In the genomic region with DNA sequence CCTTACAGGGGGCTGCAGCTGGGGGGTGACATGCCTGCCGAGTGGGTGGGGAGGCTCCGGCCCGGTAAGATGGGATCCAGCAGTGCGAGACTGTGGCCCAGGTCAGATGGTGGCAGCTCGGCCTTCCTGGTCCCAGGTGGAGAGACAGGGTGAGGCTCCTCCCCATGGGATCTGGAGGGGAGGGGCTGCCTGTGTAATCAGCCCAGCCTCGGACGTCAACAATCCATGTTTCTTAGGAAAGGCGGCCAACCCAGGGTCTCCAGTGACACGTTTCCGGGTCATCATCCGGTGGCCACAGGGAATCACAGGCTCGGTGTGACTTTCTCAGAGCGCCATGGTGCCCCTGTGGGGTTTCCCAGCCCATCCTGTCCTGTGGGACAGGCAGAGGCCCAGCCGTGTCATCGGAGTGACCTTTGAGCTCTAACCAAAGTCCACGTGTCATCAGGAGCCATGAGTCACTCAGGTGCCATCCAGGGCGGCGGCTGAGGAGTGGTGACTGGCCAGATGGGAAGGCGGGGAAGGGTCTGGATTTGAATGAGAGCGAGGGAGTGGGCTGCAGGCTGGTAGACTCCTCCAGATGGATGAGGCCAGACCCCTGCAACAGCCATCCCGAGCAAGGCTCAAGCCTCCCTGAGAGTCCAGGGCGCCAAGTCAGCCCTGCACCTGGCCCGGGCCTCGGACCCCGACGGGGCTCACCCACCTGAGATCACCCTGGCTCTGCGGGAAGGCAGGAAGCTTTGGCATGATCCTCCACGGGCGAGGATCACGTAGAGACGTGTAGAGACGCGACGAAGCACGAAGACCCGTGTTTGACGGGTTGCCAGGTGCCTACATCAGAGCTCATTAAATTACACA, we compare ENCODE assay signal across 12 cellular contexts. TPM values are rescaled to one million over a fixed set of nuclear protein-coding genes. Genes with fewer than 3 reads are reported as not detected.
A peak's percentile ranks its signal among the peaks of the same experiment; 100 is the strongest.
DNase-seq lines count a peak whose midpoint lies in the region; ATAC-seq and TF ChIP-seq lines count a peak whose summit lies in the region.
"Had no signal": no experiment of that assay in that cellular context is flagged by ENCODE, and none has a peak within 500 bp of the region (broad histone marks: within the 10 kb centered on the region; RNA-seq: fewer than 3 reads in every experiment).

No MANE protein-coding gene starts in this region.

- intact Hi-C loops in ovary (cut with DNase I): no loop called here

- peak overlapping the region; percentile 56 for H3K9ac ChIP-seq in NT2/D1 (ENCODE audit: insufficient read length, low read depth)

- peaks cover 10 to 12% of the 10 kb centered on the region in 2 donors for H3K4me1 Mint-ChIP-seq in effector memory CD8-positive, alpha-beta T cell (ENCODE audit: low read depth in 2 of 2)

- H3K4me3 ChIP-seq in NT2/D1 (ENCODE audit: insufficient read length, low read depth) (no peak overlapping the region), ovary (no peak overlapping the region)
- H3K4me3 ChIP-seq: BLaER1 treated with 17β-estradiol and CSF1 and Interleukin-3, amounts not matched to agents 10 nM and 100 nM had no signal

- H3K4me3 Mint-ChIP-seq in effector memory CD8-positive, alpha-beta T cell: no peak overlapping the region
- H3K4me3 Mint-ChIP-seq: dendritic cell treated with granulocyte-macrophage colony-stimulating factor and Interleukin-4, amounts not matched to agents 40 ng/mL and 50 ng/mL, for 4 days had no signal

- no peaks in the 10 kb centered on the region for H3K9me3 Mint-ChIP-seq in effector memory CD8-positive, alpha-beta T cell
- H3K9me3 Mint-ChIP-seq: dendritic cell treated with granulocyte-macrophage colony-stimulating factor and Interleukin-4, amounts not matched to agents 40 ng/mL and 50 ng/mL, for 4 days had no signal

- ATAC-seq in foreskin keratinocyte (peak; percentile 21), GM19328 (IDR thresholded peaks at IDR 0.05; ENCODE audit: unreplicated experiment) (no peak)
- ATAC-seq in effector memory CD8-positive, alpha-beta T cell (replicated peaks): no peak

- peaks cover 6% of the 10 kb centered on the region for H3K36me3 Mint-ChIP-seq in effector memory CD8-positive, alpha-beta T cell (ENCODE audit: insufficient read depth)

- no peaks in the 10 kb centered on the region; the same call in 1 of the 2 replicates for H3K9me3 ChIP-seq in NT2/D1 (ENCODE audit: insufficient read depth, low read length)
- H3K9me3 ChIP-seq in ovary: no peaks in the 10 kb centered on the region

- WGBS in ovary, 3 donors: 76 to 81% (median 78%) methylated on average over 37 of the region's 37 CpGs

- no peak for TF ChIP-seq POLR2A in ovary (IDR thresholded peaks at IDR 0.05)

- H3K27ac Mint-ChIP-seq in effector memory CD8-positive, alpha-beta T cell: peak overlapping the region in 1 of 2 donors; percentile 53
- H3K27ac Mint-ChIP-seq: dendritic cell treated with granulocyte-macrophage colony-stimulating factor and Interleukin-4, amounts not matched to agents 40 ng/mL and 50 ng/mL, for 4 days had no signal

- TF ChIP-seq CTCF in foreskin keratinocyte (conservative IDR thresholded peaks at IDR 0.05) (no peak), ovary (IDR thresholded peaks at IDR 0.05) (no peak)

- DNase-seq in ELF-1 (ENCODE audit: low read depth, low spot score) (peak; percentile 63), NT2/D1 (ENCODE audit: low read depth, low spot score) (no peak), foreskin keratinocyte (peak in 1 of 2 donors; percentile 43), ovary (peak in 4 of 5 donors; percentile 8 to 29 (median 25)), NCI-H524 treated with DMSO at 0.1 percent for 48 hours (lab: John Stamatoyannopoulos, UW) (no peak)
- DNase-seq in effector memory CD8-positive, alpha-beta T cell: no peak
- DNase-seq in central memory CD4-positive, alpha-beta T cell: no peak
- DNase-seq: NCI-H1092 treated with DMSO at 0.1 percent for 48 hours had no signal

- peaks cover 13% of the 10 kb centered on the region for H3K36me3 ChIP-seq in NT2/D1 (ENCODE audit: insufficient read depth, insufficient read length, low read length)
- no peaks in the 10 kb centered on the region for H3K36me3 ChIP-seq in ovary
- H3K36me3 ChIP-seq: BLaER1 treated with 17β-estradiol and CSF1 and Interleukin-3, amounts not matched to agents 10 nM and 100 nM had no signal

- H3K4me1 ChIP-seq in NT2/D1 (ENCODE audit: insufficient read depth, insufficient read length) (peaks cover 36% of the 10 kb centered on the region), foreskin keratinocyte (peaks cover 9% of the 10 kb centered on the region), ovary (ENCODE audit: insufficient read depth) (no peaks in the 10 kb centered on the region)

- H3K27me3 ChIP-seq in NT2/D1 (ENCODE audit: insufficient read depth, insufficient read length) (no peaks in the 10 kb centered on the region), foreskin keratinocyte (peaks cover 8% of the 10 kb centered on the region), ovary (no peaks in the 10 kb centered on the region)

- H3K27ac ChIP-seq in foreskin keratinocyte (no peak overlapping the region), ovary (no peak overlapping the region)
- H3K27ac ChIP-seq: BLaER1 treated with 17β-estradiol and CSF1 and Interleukin-3, amounts not matched to agents 10 nM and 100 nM had no signal

- H3K27me3 Mint-ChIP-seq in effector memory CD8-positive, alpha-beta T cell: peaks cover 33 to 62% of the 10 kb centered on the region in 2 donors

- TF ChIP-seq EP300 in ovary (IDR thresholded peaks at IDR 0.05): no peak

RNA-seq across cellular contexts. Expression of gene HES4, which starts 6.6 kb away (rescaled TPM):
- total RNA-seq in foreskin keratinocyte (4.3 and 8.6 TPM in 2 replicates), ovary (10 to 100 TPM in 3 of 7 donors, 1 to 10 TPM in 4; 4.5 to 76.2 (median 6.1) TPM)
- polyA plus RNA-seq in foreskin keratinocyte (6.4 and 13.9 TPM in 2 replicates), ovary (1 to 10 TPM in 1 of 2 donors, not detected in 1; 8.4 TPM)

RNA-seq across cellular contexts. Expression of gene ISG15, which starts 6.8 kb away (rescaled TPM):
- total RNA-seq in foreskin keratinocyte (300 and 424 TPM in 2 replicates), ovary (10 to 100 TPM in 6 of 7 donors, 1 to 10 TPM in 1; 7.8 to 37.3 (median 11.4) TPM)
- polyA plus RNA-seq in foreskin keratinocyte (448 and 672 TPM in 2 replicates), ovary (10 to 100 TPM in 1 of 2 donors, not detected in 1; 83.5 TPM)

RNA-seq across cellular contexts. Expression of gene AGRN, which starts 13.4 kb away (rescaled TPM):
- total RNA-seq in foreskin keratinocyte (224 and 261 TPM in 2 replicates), ovary (100 to 1,000 TPM in 1 of 7 donors, 10 to 100 TPM in 6; 10.0 to 138 (median 14.4) TPM)
- polyA plus RNA-seq in foreskin keratinocyte (174 and 192 TPM in 2 replicates), ovary (10 to 100 TPM in 1 of 2 donors, 1 to 10 TPM in 1; 2.7 to 13.6 TPM)

RNA-seq across cellular contexts. Expression of gene PERM1, which starts 24.6 kb away (rescaled TPM):
- total RNA-seq in foreskin keratinocyte (not detected in 2 replicates), ovary (under 1 TPM in 4 of 7 donors, not detected in 3; 0.07 to 0.32 (median 0.22) TPM)
- polyA plus RNA-seq in foreskin keratinocyte (not detected in 2 replicates), ovary (under 1 TPM in 1 of 2 donors, not detected in 1; 0.34 TPM)
- total RNA-seq: NCI-H460 had no signal

RNA-seq across cellular contexts. Expression of gene PLEKHN1, which starts 40.2 kb away (rescaled TPM):
- total RNA-seq in foreskin keratinocyte (3.0 and 4.6 TPM in 2 replicates), ovary (under 1 TPM in 5 of 7 donors, not detected in 2; 0.12 to 0.34 (median 0.20) TPM)
- polyA plus RNA-seq in foreskin keratinocyte (3.4 and 4.2 TPM in 2 replicates), ovary (under 1 TPM in 1 of 2 donors, not detected in 1; 0.10 TPM)

Comparison
In these comparisons a context has a peak if more than half of its experiments do, and no peak if none do; other contexts are left out.
1. DNase-seq: peak in ELF-1 (single experiment) and ovary (4 of 5); none in NT2/D1 (single experiment), effector memory CD8-positive, alpha-beta T cell (0 of 3), NCI-H524 treated with DMSO at 0.1 percent for 48 hours (single experiment) and central memory CD4-positive, alpha-beta T cell (single experiment).